In the genomic region with DNA sequence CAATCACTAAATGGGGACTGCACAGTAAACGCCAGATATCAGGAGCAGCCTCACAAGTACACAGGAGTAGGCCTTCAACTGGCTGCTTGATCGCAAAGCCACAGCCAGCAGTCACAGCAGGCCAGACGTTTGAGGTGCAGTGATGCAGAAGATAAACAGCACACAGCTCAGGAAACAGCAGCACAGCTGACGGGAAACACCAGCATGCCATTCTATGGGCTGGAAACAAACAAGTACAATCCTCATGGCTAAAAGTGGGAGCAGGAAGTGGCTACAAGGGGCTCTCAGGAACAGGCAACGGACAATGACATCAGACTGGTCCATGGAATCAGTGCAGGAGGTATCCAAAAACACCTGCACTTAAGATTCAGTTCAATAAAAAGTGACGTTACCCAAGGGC, we compare ENCODE assay signal across 13 cellular contexts.
DNase-seq lines count a peak whose midpoint lies in the region; ATAC-seq, FAIRE-seq and TF ChIP-seq lines count a peak whose summit lies in the region.
"Had no signal": no experiment of that assay in that cellular context is flagged by ENCODE, and none has a peak within 500 bp of the region (broad histone marks: within the 10 kb centered on the region; RNA-seq: fewer than 3 reads in every experiment).

No MANE protein-coding gene starts in this region.

- no peaks in the 10 kb centered on the region for H3K36me3 ChIP-seq in left ventricle myocardium inferior
- no peaks in the 10 kb centered on the region for H3K36me3 ChIP-seq in small intestine (ENCODE audit: control insufficient read depth in 2 of 2, insufficient read depth in 2 of 2, low read length in 2 of 2)

- peaks cover 45% of the 10 kb centered on the region for H3K4me1 ChIP-seq in left ventricle myocardium inferior
- H3K4me1 ChIP-seq in small intestine (ENCODE audit: control insufficient read depth in 2 of 2, insufficient read depth in 1 of 2, low read depth in 1 of 2, low read length in 1 of 2) = no peaks in the 10 kb centered on the region

- 55 to 70% (median 70%) methylated on average over 6 of the region's 6 CpGs for WGBS in small intestine, 3 donors

- no peaks in the 10 kb centered on the region for H3K9me3 ChIP-seq in left ventricle myocardium inferior (replicated peaks)
- no peaks in the 10 kb centered on the region for H3K9me3 ChIP-seq in small intestine (ENCODE audit: control insufficient read depth, low read depth)

- TF ChIP-seq CTCF in left ventricle myocardium inferior (IDR thresholded peaks at IDR 0.05; ENCODE audit: borderline replicate concordance) = no peak

- FAIRE-seq in small intestine (lab: Jason Lieb, UNC) = no peak

- H3K27me3 ChIP-seq in left ventricle myocardium inferior (ENCODE audit: low read depth) (no peaks in the 10 kb centered on the region), small intestine (ENCODE audit: control insufficient read depth in 2 of 2, insufficient read depth in 2 of 2, low read length in 2 of 2) (no peaks in the 10 kb centered on the region)

- H3K4me3 ChIP-seq in left ventricle myocardium inferior (no peak overlapping the region), small intestine (ENCODE audit: low read depth in 1 of 2, low read length in 2 of 2) (no peak overlapping the region)

- intact Hi-C loops in left ventricle myocardium inferior (cut with micrococcal nuclease) = no loop called here

- ATAC-seq in GM21390 (IDR thresholded peaks at IDR 0.05; ENCODE audit: unreplicated experiment) = no peak
- ATAC-seq: activated CD8-positive, alpha-beta T cell treated with anti-CD3 and anti-CD28 coated beads, Interleukin-2, amount 10 ng/mL, durations not matched to agents 7 days and 5 days; stimulated activated naive CD8-positive, alpha-beta T cell treated with anti-CD3 and anti-CD28 coated beads, Interleukin-15, amount 100 ng/mL, for 72 hours had no signal

- H3K27ac ChIP-seq in left ventricle myocardium inferior (replicated peaks) (peak overlapping the region; percentile 55), small intestine (ENCODE audit: low read depth in 1 of 2, low read length in 1 of 2) (peak overlapping the region in 1 of 2 donors; percentile 7)
- H3K27ac ChIP-seq: 22Rv1 had no signal

- DNase-seq in DMS 273 (lab: John Stamatoyannopoulos, UW; ENCODE audit: unreplicated experiment) = peak; percentile 54
- no peak for DNase-seq in DMS 273 treated with DMSO at 0.1 percent for 48 hours (lab: John Stamatoyannopoulos, UW)
- DNase-seq in SHP77 (lab: John Stamatoyannopoulos, UW) = peak; percentile 40 to 64
- no peak for DNase-seq in left ventricle myocardium inferior
- peak; percentile 5 for DNase-seq in small intestine
- no peak for DNase-seq in stimulated activated CD4-positive, alpha-beta T cell treated with anti-CD3 and anti-CD28 coated beads, Interleukin-1b, Interleukin-23, amount 100 ng/mL, for 48 hours
- no peak for DNase-seq in DMS114 treated with DMSO at 0.1 percent for 48 hours (lab: John Stamatoyannopoulos, UW; ENCODE audit: unreplicated experiment)
- DNase-seq: activated CD8-positive, alpha-beta T cell treated with anti-CD3 and anti-CD28 coated beads, Interleukin-2, amount 10 ng/mL, durations not matched to agents 7 days and 5 days; aorta; HCEC 1CT; stimulated activated naive CD8-positive, alpha-beta T cell treated with anti-CD3 and anti-CD28 coated beads, Interleukin-15, amount 100 ng/mL, for 72 hours had no signal

Comparison
In these comparisons a context has a peak if more than half of its experiments do, and no peak if none do; other contexts are left out.
1. DNase-seq: peak in DMS 273 (single experiment), SHP77 (2 of 2) and small intestine (single experiment); none in DMS 273 treated with DMSO at 0.1 percent for 48 hours (single experiment), left ventricle myocardium inferior (single experiment), stimulated activated CD4-positive, alpha-beta T cell treated with anti-CD3 and anti-CD28 coated beads, Interleukin-1b, Interleukin-23, amount 100 ng/mL, for 48 hours (single experiment) and DMS114 treated with DMSO at 0.1 percent for 48 hours (single experiment).